14 cellular contexts compared by ENCODE assay signal in genomic region chr7:35792472-35793224, GRCh38. TPM values are rescaled to one million over a fixed set of nuclear protein-coding genes. Genes with fewer than 3 reads are reported as not detected.
DNase-seq lines count a peak whose midpoint lies in the region; ATAC-seq and TF ChIP-seq lines count a peak whose summit lies in the region.
"Had no signal": no experiment of that assay in that cellular context is flagged by ENCODE, and none has a peak within 500 bp of the region (broad histone marks: within the 10 kb centered on the region; RNA-seq: fewer than 3 reads in every experiment).

No MANE protein-coding gene starts in this region.

- WGBS in aorta, 2 donors: 14 to 18% methylated on average over 3 of the region's 3 CpGs

- ATAC-seq in lower lobe of right lung (peak; percentile 27 to 45), aorta (ENCODE audit: low FRiP score) (peak; percentile 87), HG03196 (IDR thresholded peaks at IDR 0.05; ENCODE audit: unreplicated experiment) (no peak), upper lobe of right lung (no peak)
- ATAC-seq: GM12878 had no signal

- no peak overlapping the region for H3K4me3 Mint-ChIP-seq in MCF 10A (ENCODE audit: unreplicated experiment)

- no TSS peak for BruUV-seq in MCF 10A (replicated peaks; lab: Mats Ljungman, UMichigan)

- H3K27ac Mint-ChIP-seq in MCF 10A (ENCODE audit: low read depth, unreplicated experiment): no peak overlapping the region

- DNase-seq in breast epithelium (ENCODE audit: low spot score in 2 of 2) (no peak), MCF 10A (ENCODE audit: unreplicated experiment) (no peak), dorsolateral prefrontal cortex (no peak), lower lobe of right lung (no peak), aorta (no peak), MV-4-11 (lab: John Stamatoyannopoulos, UW) (no peak), upper lobe of right lung (no peak)
- DNase-seq: amygdala; DMS153; KG1; NCI-H2171 treated with DMSO at 0.1 percent for 48 hours; stimulated activated CD4-positive, alpha-beta T cell treated with anti-CD3 and anti-CD28 coated beads, Interleukin-4, amount 100 ng/mL, for 1 hour had no signal

- H3K9me3 ChIP-seq in breast epithelium: no peaks in the 10 kb centered on the region
- peaks cover 3% of the 10 kb centered on the region for H3K9me3 ChIP-seq in lower lobe of right lung
- H3K9me3 ChIP-seq in aorta (ENCODE audit: control insufficient read depth, low read length): no peaks in the 10 kb centered on the region
- H3K9me3 ChIP-seq in upper lobe of right lung: no peaks in the 10 kb centered on the region

- TF ChIP-seq CTCF in breast epithelium (IDR thresholded peaks at IDR 0.05): no peak
- TF ChIP-seq CTCF in MCF 10A (IDR thresholded peaks at IDR 0.05; ENCODE audit: unreplicated experiment): no peak
- TF ChIP-seq CTCF in dorsolateral prefrontal cortex (IDR thresholded peaks at IDR 0.05 in 54 of 56, conservative IDR thresholded peaks at IDR 0.05 in 2 of 56; ENCODE audit: low read depth in 1 of 56, partially characterized antibody in 56 of 56): peak in 1 of 56 donors; percentile 13
- no peak for TF ChIP-seq CTCF in lower lobe of right lung (IDR thresholded peaks at IDR 0.05)
- no peak for TF ChIP-seq CTCF in upper lobe of right lung (IDR thresholded peaks at IDR 0.05)

- H3K27me3 ChIP-seq in breast epithelium (no peaks in the 10 kb centered on the region), dorsolateral prefrontal cortex (no peaks in the 10 kb centered on the region), lower lobe of right lung (ENCODE audit: low read depth) (no peaks in the 10 kb centered on the region), aorta (ENCODE audit: control insufficient read depth in 1 of 2, insufficient read depth in 2 of 2, low read length in 1 of 2) (no peaks in the 10 kb centered on the region), upper lobe of right lung (no peaks in the 10 kb centered on the region)

- H3K36me3 Mint-ChIP-seq in MCF 10A (ENCODE audit: insufficient read depth, unreplicated experiment): no peaks in the 10 kb centered on the region

- peaks cover 7% of the 10 kb centered on the region for H3K9me3 Mint-ChIP-seq in MCF 10A (ENCODE audit: unreplicated experiment)

- POLR2A ChIA-PET in MCF 10A (lab: Yijun Ruan, JAX): interaction anchor here (0.8 kb wide), 1 partner anchor 10 kb away, joined by 3 read pairs; no protein-coding TSS in a partner anchor

- no peak for TF ChIP-seq POLR2A in breast epithelium (IDR thresholded peaks at IDR 0.05)

- H3K27me3 Mint-ChIP-seq in MCF 10A (ENCODE audit: insufficient read depth, unreplicated experiment): no peaks in the 10 kb centered on the region

- H3K4me1 Mint-ChIP-seq in MCF 10A (ENCODE audit: insufficient read depth, unreplicated experiment): no peaks in the 10 kb centered on the region

- peak overlapping the region; percentile 5 to 48 for H3K27ac ChIP-seq in breast epithelium
- H3K27ac ChIP-seq in dorsolateral prefrontal cortex: peak overlapping the region in 58 of 59 donors; percentile 7 to 89 (median 76)
- H3K27ac ChIP-seq in lower lobe of right lung: no peak overlapping the region
- H3K27ac ChIP-seq in aorta (ENCODE audit: low read depth in 1 of 2, low read length in 2 of 2): peak overlapping the region; percentile 76 to 94
- H3K27ac ChIP-seq in upper lobe of right lung: no peak overlapping the region

- CTCF ChIA-PET in MCF 10A (lab: Yijun Ruan, JAX): interaction anchor here (0.7 kb wide), 1 partner anchor 1189 kb away, joined by 3 read pairs; no protein-coding TSS in a partner anchor

- intact Hi-C loops in breast epithelium (cut with DNase I; ENCODE audit: low total_unique reads): no loop called here
- intact Hi-C loops in MCF 10A (cut with micrococcal nuclease): no loop called here
- intact Hi-C loops in dorsolateral prefrontal cortex (cut with DNase I): no loop called here
- intact Hi-C loops in lower lobe of right lung (cut with DNase I): no loop called here
- intact Hi-C loops in aorta (cut with DNase I): loop anchor here (10.0 kb wide), 2 partner anchors 78 to 322 kb away; no protein-coding TSS in a partner anchor
- intact Hi-C loops in upper lobe of right lung (cut with DNase I): no loop called here

- H3K4me3 ChIP-seq in breast epithelium: no peak overlapping the region
- H3K4me3 ChIP-seq in dorsolateral prefrontal cortex: peak overlapping the region in 1 of 59 donors; percentile 20
- H3K4me3 ChIP-seq in lower lobe of right lung: no peak overlapping the region
- H3K4me3 ChIP-seq in aorta (ENCODE audit: low read length in 2 of 2): no peak overlapping the region
- no peak overlapping the region for H3K4me3 ChIP-seq in upper lobe of right lung
- H3K4me3 ChIP-seq: GM12878 had no signal

- no peaks in the 10 kb centered on the region for H3K4me1 ChIP-seq in breast epithelium
- H3K4me1 ChIP-seq in lower lobe of right lung: peaks cover 6% of the 10 kb centered on the region
- peaks cover 0 to 5% of the 10 kb centered on the region in 2 donors for H3K4me1 ChIP-seq in aorta (ENCODE audit: control insufficient read depth in 1 of 2, insufficient read depth in 2 of 2, low read length in 2 of 2)
- H3K4me1 ChIP-seq in upper lobe of right lung: peaks cover 3% of the 10 kb centered on the region

- H3K36me3 ChIP-seq in breast epithelium (no peaks in the 10 kb centered on the region), lower lobe of right lung (no peaks in the 10 kb centered on the region), aorta (ENCODE audit: control insufficient read depth in 1 of 2, insufficient read depth in 2 of 2, low read length in 1 of 2) (no peaks in the 10 kb centered on the region), upper lobe of right lung (no peaks in the 10 kb centered on the region)

RNA-seq across cellular contexts. Expression of gene SEPTIN7, which starts 8.2 kb away (rescaled TPM):
- 100 to 1,000 TPM; 166 to 181 (median 177) TPM for total RNA-seq in breast epithelium
- 173 and 187 TPM in 2 replicates for total RNA-seq in MCF 10A (2022)
- total RNA-seq in dorsolateral prefrontal cortex: 1,000 to 10,000 TPM in 1 of 120 experiments, 100 to 1,000 TPM in 119; 401 to 1,012 (median 568) TPM
- total RNA-seq in lower lobe of right lung: 180 TPM
- total RNA-seq in aorta: 100 to 1,000 TPM; 270 to 290 TPM
- 100 to 1,000 TPM; 337 to 357 TPM for polyA plus RNA-seq in aorta
- 202 TPM for total RNA-seq in upper lobe of right lung

Comparison
In these comparisons a context has a peak if more than half of its experiments do, and no peak if none do; other contexts are left out.
1. H3K27ac ChIP-seq: peak in breast epithelium (2 of 2), dorsolateral prefrontal cortex (58 of 59) and aorta (2 of 2); none in lower lobe of right lung (single experiment) and upper lobe of right lung (single experiment).
2. ATAC-seq: peak in lower lobe of right lung (2 of 2) and aorta (single experiment); none in HG03196 (single experiment) and upper lobe of right lung (single experiment).
3. intact Hi-C loops: an anchor here in aorta (10.0 kb wide); none called in breast epithelium, MCF 10A, dorsolateral prefrontal cortex, lower lobe of right lung and upper lobe of right lung.